Comparison of ENCODE assay signal across 23 cellular contexts in the genomic region with DNA sequence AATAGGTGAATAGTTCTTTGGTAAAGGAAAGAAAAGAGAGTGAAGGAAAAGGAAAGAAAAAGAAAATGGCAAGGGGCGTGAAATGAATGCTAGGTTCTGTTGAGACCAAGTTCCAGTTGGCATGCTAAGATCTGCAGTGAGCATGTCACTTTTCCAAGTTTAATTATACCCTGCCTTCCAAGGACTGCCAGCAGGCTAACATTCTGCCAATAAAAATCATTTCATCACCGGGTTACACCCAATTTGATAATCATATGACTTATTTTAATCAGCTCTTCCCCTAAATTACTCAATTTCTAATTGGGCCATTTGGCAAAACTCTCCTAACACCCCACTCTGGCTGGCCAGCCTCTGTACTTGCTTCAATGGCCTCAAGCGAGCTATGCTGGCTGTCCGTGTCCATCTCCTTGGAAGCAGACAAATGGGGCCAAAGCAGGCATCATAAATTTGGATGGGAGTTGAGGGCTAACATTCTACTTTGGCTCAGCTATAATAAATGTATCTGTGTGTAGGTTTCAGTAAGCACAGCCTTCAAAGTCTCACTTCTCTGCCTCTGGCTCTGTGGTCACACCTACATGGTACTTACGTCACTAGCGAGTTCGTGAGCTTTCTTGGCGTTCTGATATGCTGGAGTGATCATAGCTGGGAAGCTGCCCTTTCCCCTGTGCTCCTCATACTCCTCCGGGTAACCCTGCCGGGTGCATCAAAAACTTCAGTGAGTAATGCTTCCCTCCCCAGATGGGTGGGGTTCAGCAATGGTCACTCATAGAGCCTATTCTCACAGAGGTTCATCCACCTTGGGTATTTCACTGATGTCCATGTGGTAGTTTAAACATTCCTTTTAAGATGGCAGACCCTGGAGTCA. TPM values are rescaled to one million over a fixed set of nuclear protein-coding genes. Genes with fewer than 3 reads are reported as not detected.
A peak's percentile ranks its signal among the peaks of the same experiment; 100 is the strongest.
DNase-seq lines count a peak whose midpoint lies in the region; ATAC-seq and TF ChIP-seq lines count a peak whose summit lies in the region.
"Had no signal": no experiment of that assay in that cellular context is flagged by ENCODE, and none has a peak within 500 bp of the region (broad histone marks: within the 10 kb centered on the region; RNA-seq: fewer than 3 reads in every experiment).

No MANE protein-coding gene starts in this region.

- peaks cover 3% of the 10 kb centered on the region for H3K27me3 Mint-ChIP-seq in endothelial cell (ENCODE audit: unreplicated experiment)

- H3K27me3 ChIP-seq in GM23248 (replicated peaks; ENCODE audit: insufficient read depth) (peaks cover 18% of the 10 kb centered on the region; the same call in 1 of the 2 replicates), right atrium auricular region (no peaks in the 10 kb centered on the region), psoas muscle (ENCODE audit: insufficient read depth in 3 of 3, low read length in 2 of 3) (no peaks in the 10 kb centered on the region), SJCRH30 (0 out of 2 replicates have a peak, but pooled peaks cover 6% of the 10 kb centered on the region)
- H3K27me3 ChIP-seq: esophagus muscularis mucosa, thyroid gland had no signal

- 17 to 22% methylated on average over 10 of the region's 10 CpGs for WGBS in GM23248 (ENCODE audit: low coverage in 1 of 2, low lambda C conversion rate in 2 of 2, missing lambda C conversion rate in 2 of 2), 2 experiments
- WGBS in psoas muscle, 3 donors: 27 to 55% (median 37%) methylated on average over 10 of the region's 10 CpGs

- H3K4me2 ChIP-seq in GM23248 (ENCODE audit: unreplicated experiment): no peak overlapping the region

- in situ Hi-C loops in GM23248 (cut with MboI): no loop called here

- no peaks in the 10 kb centered on the region for H3K9me3 Mint-ChIP-seq in endothelial cell (ENCODE audit: unreplicated experiment)
- H3K9me3 Mint-ChIP-seq: IgD-negative memory B cell had no signal

- no peak overlapping the region for H3K27ac ChIP-seq in GM23248
- H3K27ac ChIP-seq in right atrium auricular region: peak overlapping the region; percentile 68 to 87
- H3K27ac ChIP-seq in psoas muscle: peak overlapping the region; percentile 90
- no peak overlapping the region for H3K27ac ChIP-seq in SJCRH30
- H3K27ac ChIP-seq: lower lobe of right lung, sigmoid colon, thyroid gland had no signal

- TF ChIP-seq CTCF in epithelial cell of esophagus (IDR thresholded peaks at IDR 0.05; ENCODE audit: insufficient read depth, low read depth, low read length, missing control alignments) (no peak), right atrium auricular region (IDR thresholded peaks at IDR 0.05) (no peak), psoas muscle (IDR thresholded peaks at IDR 0.05) (no peak), endothelial cell (IDR thresholded peaks at IDR 0.05; ENCODE audit: unreplicated experiment) (no peak)

- H3K4me3 ChIP-seq in GM23248: no peak overlapping the region
- no peak overlapping the region for H3K4me3 ChIP-seq in epithelial cell of esophagus (ENCODE audit: low read length)
- no peak overlapping the region for H3K4me3 ChIP-seq in right atrium auricular region
- peak overlapping the region; percentile 10 for H3K4me3 ChIP-seq in psoas muscle
- H3K4me3 ChIP-seq in SJCRH30: no peak overlapping the region
- H3K4me3 ChIP-seq: esophagus muscularis mucosa, lower lobe of right lung, sigmoid colon, thyroid gland had no signal

- H3F3A ChIP-seq in GM23248 (ENCODE audit: insufficient read depth): no peaks in the 10 kb centered on the region

- H3K4me3 Mint-ChIP-seq in endothelial cell (ENCODE audit: unreplicated experiment): no peak overlapping the region
- H3K4me3 Mint-ChIP-seq: activated naive CD8-positive, alpha-beta T cell treated with anti-CD3 and anti-CD28 coated beads, Interleukin-2, amount 10 ng/mL, durations not matched to agents 7 days and 5 days; CD14-positive monocyte; IgD-negative memory B cell had no signal

- intact Hi-C loops in psoas muscle (cut with DNase I): no loop called here

- peak; percentile 45 to 77 (median 66) for ATAC-seq in psoas muscle

- H3K36me3 Mint-ChIP-seq in endothelial cell (ENCODE audit: low read depth, unreplicated experiment): no peaks in the 10 kb centered on the region
- H3K36me3 Mint-ChIP-seq: activated naive CD8-positive, alpha-beta T cell treated with anti-CD3 and anti-CD28 coated beads, Interleukin-2, amount 10 ng/mL, durations not matched to agents 7 days and 5 days; CD14-positive monocyte; IgD-negative memory B cell had no signal

- H3K4me1 ChIP-seq in GM23248 (ENCODE audit: insufficient read depth): peaks cover 11% of the 10 kb centered on the region
- H3K4me1 ChIP-seq in right atrium auricular region: peaks cover 0 to 52% of the 10 kb centered on the region in 2 donors
- peaks cover 66% of the 10 kb centered on the region for H3K4me1 ChIP-seq in psoas muscle
- H3K4me1 ChIP-seq in SJCRH30: peaks cover 11% of the 10 kb centered on the region
- H3K4me1 ChIP-seq: thyroid gland had no signal

- H2AFZ ChIP-seq in GM23248: no peak overlapping the region

- H3K9me3 ChIP-seq in GM23248 (ENCODE audit: low read depth) (no peaks in the 10 kb centered on the region), right atrium auricular region (no peaks in the 10 kb centered on the region), psoas muscle (no peaks in the 10 kb centered on the region), SJCRH30 (replicated peaks) (no peaks in the 10 kb centered on the region)
- H3K9me3 ChIP-seq: esophagus muscularis mucosa, lower lobe of right lung, sigmoid colon, thyroid gland had no signal

- H3K27ac Mint-ChIP-seq in endothelial cell (ENCODE audit: unreplicated experiment): no peak overlapping the region
- H3K27ac Mint-ChIP-seq: activated naive CD8-positive, alpha-beta T cell treated with anti-CD3 and anti-CD28 coated beads, Interleukin-2, amount 10 ng/mL, durations not matched to agents 7 days and 5 days; IgD-negative memory B cell had no signal

- H3K36me3 ChIP-seq in GM23248 (ENCODE audit: low read depth) (no peaks in the 10 kb centered on the region), right atrium auricular region (peaks cover 51% of the 10 kb centered on the region), psoas muscle (ENCODE audit: insufficient read depth in 1 of 2, low read depth in 1 of 2) (peaks cover 0 to 91% of the 10 kb centered on the region in 2 donors), SJCRH30 (no peaks in the 10 kb centered on the region)
- H3K36me3 ChIP-seq: lower lobe of right lung, sigmoid colon, thyroid gland had no signal

- H3K9me2 ChIP-seq in GM23248 (ENCODE audit: insufficient read depth): no peaks in the 10 kb centered on the region

- no peak overlapping the region for H3K9ac ChIP-seq in GM23248

- no peaks in the 10 kb centered on the region for H3K79me2 ChIP-seq in GM23248 (ENCODE audit: insufficient read depth)

- H3K4me1 Mint-ChIP-seq in endothelial cell (ENCODE audit: unreplicated experiment): no peaks in the 10 kb centered on the region
- H3K4me1 Mint-ChIP-seq: activated naive CD8-positive, alpha-beta T cell treated with anti-CD3 and anti-CD28 coated beads, Interleukin-2, amount 10 ng/mL, durations not matched to agents 7 days and 5 days; CD14-positive monocyte; IgD-negative memory B cell had no signal

- DNase-seq in GM23248 (peak; percentile 40), epithelial cell of esophagus (ENCODE audit: low read depth) (peak; percentile 10), right atrium auricular region (ENCODE audit: low spot score) (no peak), psoas muscle (peak in 1 of 2 donors; percentile 59), OCI-M2 (lab: John Stamatoyannopoulos, UW; ENCODE audit: unreplicated experiment) (no peak), endothelial cell (ENCODE audit: low spot score) (no peak), SJCRH30 (no peak)
- DNase-seq in activated CD4-positive, alpha-beta T cell treated with anti-CD3 and anti-CD28 coated beads, Interleukin-2, amount 50 U/mL, for 48 hours: no peak
- DNase-seq: activated CD4-positive, alpha-beta T cell treated with anti-CD3 and anti-CD28 coated beads for 48 hours; activated naive CD8-positive, alpha-beta T cell treated with anti-CD3 and anti-CD28 coated beads, Interleukin-2, amount 10 ng/mL, durations not matched to agents 7 days and 5 days; lower lobe of right lung; NCI-H146; NCI-H2171; NCI-H748 treated with DMSO at 0.1 percent for 48 hours; occipital lobe; SIG-M5; sigmoid colon; T-helper 1 cell; thyroid gland had no signal

- no peaks in the 10 kb centered on the region for H4K20me1 ChIP-seq in GM23248 (ENCODE audit: insufficient read depth)

RNA-seq across cellular contexts. Expression of a gene that starts 17.3 kb away (rescaled TPM):
- total RNA-seq in GM23248 (2014; rRNA removed; shearing (Covaris generic)): not detected in 2 replicates
- not detected in 2 replicates for polyA plus RNA-seq in GM23248 (2016; fragmentation: Nextera tagmentation; extraction: Ambion mirVana)
- total RNA-seq in right atrium auricular region: 100 to 1,000 TPM; 229 to 610 TPM
- 1,000 to 10,000 TPM; 1,429 to 2,239 (median 2,182) TPM for total RNA-seq in psoas muscle
- polyA plus RNA-seq in psoas muscle: 100 to 1,000 TPM in 2 of 3 donors, 10 to 100 TPM in 1; 41.4 to 503 (median 320) TPM
- total RNA-seq in endothelial cell (ENCODE audit: unreplicated experiment): not detected
- not detected in 2 replicates for total RNA-seq in SJCRH30 (2014; rRNA removed; shearing (Covaris generic))
- total RNA-seq: activated naive CD8-positive, alpha-beta T cell treated with anti-CD3 and anti-CD28 coated beads, Interleukin-2, amount 10 ng/mL, durations not matched to agents 7 days and 5 days; esophagus muscularis mucosa; lower lobe of right lung; M059J; sigmoid colon; thyroid gland had no signal
- polyA plus RNA-seq: CD14-positive monocyte, IgD-negative memory B cell had no signal

RNA-seq across cellular contexts. Expression of a gene that starts 33.1 kb away (rescaled TPM):
- total RNA-seq in GM23248 (2014; rRNA removed; shearing (Covaris generic)): 22.7 and 22.9 TPM in 2 replicates
- polyA plus RNA-seq in GM23248 (2016; fragmentation: Nextera tagmentation; extraction: Ambion mirVana): 16.8 and 18.7 TPM in 2 replicates
- total RNA-seq in right atrium auricular region: 1 to 10 TPM; 7.2 to 9.5 TPM
- total RNA-seq in psoas muscle: 10 to 100 TPM in 3 of 4 donors, 1 to 10 TPM in 1; 8.2 to 12.4 (median 12.0) TPM
- 10 to 100 TPM in 1 of 3 donors, 1 to 10 TPM in 2; 4.5 to 24.7 (median 7.4) TPM for polyA plus RNA-seq in psoas muscle
- total RNA-seq in endothelial cell (ENCODE audit: unreplicated experiment): 11.9 TPM
- 35.4 and 38.1 TPM in 2 replicates for total RNA-seq in SJCRH30 (2014; rRNA removed; shearing (Covaris generic))

Comparison
In these comparisons a context has a peak if more than half of its experiments do, and no peak if none do; other contexts are left out.
1. DNase-seq: peak in GM23248 (single experiment) and epithelial cell of esophagus (single experiment); none in right atrium auricular region (single experiment), OCI-M2 (single experiment), activated CD4-positive, alpha-beta T cell treated with anti-CD3 and anti-CD28 coated beads, Interleukin-2, amount 50 U/mL, for 48 hours (0 of 2), endothelial cell (single experiment) and SJCRH30 (0 of 2).
2. H3K27ac ChIP-seq: peak in right atrium auricular region (2 of 2) and psoas muscle (single experiment); none in GM23248 (single experiment) and SJCRH30 (single experiment).
3. RNA of a gene that starts 17.3 kb away (total RNA-seq): 1,429 to 2,239 TPM in psoas muscle and 229 to 610 TPM in right atrium auricular region; not detected in GM23248, not detected in endothelial cell (single experiment) and not detected in SJCRH30; every median in the first group is over 100 times any median in the second.